ENCODE assay signal across 12 cellular contexts in genomic region chr1:25990702-25991395, GRCh38. TPM values are rescaled to one million over a fixed set of nuclear protein-coding genes. Genes with fewer than 3 reads are reported as not detected.
DNase-seq lines count a peak whose midpoint lies in the region; ATAC-seq and TF ChIP-seq lines count a peak whose summit lies in the region.
"Had no signal": no experiment of that assay in that cellular context is flagged by ENCODE, and none has a peak within 500 bp of the region (broad histone marks: within the 10 kb centered on the region; RNA-seq: fewer than 3 reads in every experiment).

No MANE protein-coding gene starts in this region.

- H3K4me1 Mint-ChIP-seq in activated CD4-positive, alpha-beta T cell treated with anti-CD3 and anti-CD28 coated beads, Interleukin-2, amount 10 ng/mL, durations not matched to agents 24 days and 14 days: peaks cover 37% of the 10 kb centered on the region

- peak overlapping the region; percentile 78 for H3K4me3 Mint-ChIP-seq in activated CD4-positive, alpha-beta T cell treated with anti-CD3 and anti-CD28 coated beads, Interleukin-2, amount 10 ng/mL, durations not matched to agents 24 days and 14 days

- no peaks in the 10 kb centered on the region for H3K9me3 Mint-ChIP-seq in activated CD4-positive, alpha-beta T cell treated with anti-CD3 and anti-CD28 coated beads, Interleukin-2, amount 10 ng/mL, durations not matched to agents 24 days and 14 days

- no peaks in the 10 kb centered on the region for H3K27me3 Mint-ChIP-seq in activated CD4-positive, alpha-beta T cell treated with anti-CD3 and anti-CD28 coated beads, Interleukin-2, amount 10 ng/mL, durations not matched to agents 24 days and 14 days

- H3K4me3 ChIP-seq in HL-60 (replicated peaks; ENCODE audit: insufficient read depth, low read length): no peak overlapping the region

- peaks cover 12% of the 10 kb centered on the region for H3K36me3 Mint-ChIP-seq in activated CD4-positive, alpha-beta T cell treated with anti-CD3 and anti-CD28 coated beads, Interleukin-2, amount 10 ng/mL, durations not matched to agents 24 days and 14 days (ENCODE audit: low read depth)

- DNase-seq in HL-60 (ENCODE audit: low read depth in 1 of 2, low spot score in 1 of 2): peak in 1 of 2 experiments; percentile 82
- peak; percentile 82 for DNase-seq in activated CD4-positive, alpha-beta T cell treated with anti-CD3 and anti-CD28 coated beads, Interleukin-2, amount 10 ng/mL, durations not matched to agents 24 days and 14 days
- DNase-seq in central memory CD4-positive, alpha-beta T cell: peak; percentile 35
- peak; percentile 34 for DNase-seq in stimulated activated CD4-positive, alpha-beta T cell treated with anti-CD3 and anti-CD28 coated beads, Interleukin-4, amount 100 ng/mL, for 24 hours
- no peak for DNase-seq in NCI-H1436 treated with DMSO at 0.1 percent for 48 hours (lab: John Stamatoyannopoulos, UW)
- no peak for DNase-seq in superior temporal gyrus (ENCODE audit: extremely low spot score)
- DNase-seq: DMS53, NCI-H146, SK-N-SH had no signal

- H3K27ac Mint-ChIP-seq in activated CD4-positive, alpha-beta T cell treated with anti-CD3 and anti-CD28 coated beads, Interleukin-2, amount 10 ng/mL, durations not matched to agents 24 days and 14 days: peak overlapping the region; percentile 80

- no peaks in the 10 kb centered on the region for H3K27me3 ChIP-seq in HL-60 (ENCODE audit: insufficient read depth, poor library complexity, severe bottlenecking)

- TF ChIP-seq CTCF in HL-60 (IDR thresholded peaks at IDR 0.05; ENCODE audit: insufficient read depth, low read length): no peak

- intact Hi-C loops in activated CD4-positive, alpha-beta T cell treated with anti-CD3 and anti-CD28 coated beads, Interleukin-2, amount 10 ng/mL, durations not matched to agents 24 days and 14 days (cut with micrococcal nuclease): no loop called here

- ATAC-seq in GM18511 (IDR thresholded peaks at IDR 0.05; ENCODE audit: unreplicated experiment): no peak
- ATAC-seq in HG02852 (IDR thresholded peaks at IDR 0.05; ENCODE audit: unreplicated experiment): no peak

- H3K27ac ChIP-seq in HL-60 (replicated peaks): peak overlapping the region; percentile 80

RNA-seq across cellular contexts. Expression of gene PAFAH2, which starts 7.0 kb away (rescaled TPM):
- total RNA-seq in activated CD4-positive, alpha-beta T cell treated with anti-CD3 and anti-CD28 coated beads, Interleukin-2, amount 10 ng/mL, durations not matched to agents 24 days and 14 days: 6.8 and 7.6 TPM in 2 replicates

RNA-seq across cellular contexts. Expression of gene EXTL1, which starts 30.7 kb away (rescaled TPM):
- total RNA-seq in activated CD4-positive, alpha-beta T cell treated with anti-CD3 and anti-CD28 coated beads, Interleukin-2, amount 10 ng/mL, durations not matched to agents 24 days and 14 days: not detected in 2 replicates

RNA-seq across cellular contexts. Expression of gene SLC30A2, which starts 55.1 kb away (rescaled TPM):
- total RNA-seq in activated CD4-positive, alpha-beta T cell treated with anti-CD3 and anti-CD28 coated beads, Interleukin-2, amount 10 ng/mL, durations not matched to agents 24 days and 14 days: not detected in 2 replicates
- total RNA-seq: posterior vena cava had no signal

Comparison
In these comparisons a context has a peak if more than half of its experiments do, and no peak if none do; other contexts are left out.
1. DNase-seq: peak in activated CD4-positive, alpha-beta T cell treated with anti-CD3 and anti-CD28 coated beads, Interleukin-2, amount 10 ng/mL, durations not matched to agents 24 days and 14 days (single experiment), central memory CD4-positive, alpha-beta T cell (single experiment) and stimulated activated CD4-positive, alpha-beta T cell treated with anti-CD3 and anti-CD28 coated beads, Interleukin-4, amount 100 ng/mL, for 24 hours (single experiment); none in NCI-H1436 treated with DMSO at 0.1 percent for 48 hours (single experiment) and superior temporal gyrus (single experiment).